In genomic region chr11:113124578-113124977, GRCh38 we compare ENCODE assay signal across 3 cellular contexts.
"Had no signal": no experiment of that assay in that cellular context is flagged by ENCODE, and none has a peak within 500 bp of the region (broad histone marks: within the 10 kb centered on the region; RNA-seq: fewer than 3 reads in every experiment).

No MANE protein-coding gene starts in this region.

- DNase-seq: GDM1, GF-D8 had no signal

- H3K4me3 ChIP-seq: GM12878 had no signal

- ATAC-seq: GM12878 had no signal
